ENCODE assay signal across 1 cellular context in the genomic region with DNA sequence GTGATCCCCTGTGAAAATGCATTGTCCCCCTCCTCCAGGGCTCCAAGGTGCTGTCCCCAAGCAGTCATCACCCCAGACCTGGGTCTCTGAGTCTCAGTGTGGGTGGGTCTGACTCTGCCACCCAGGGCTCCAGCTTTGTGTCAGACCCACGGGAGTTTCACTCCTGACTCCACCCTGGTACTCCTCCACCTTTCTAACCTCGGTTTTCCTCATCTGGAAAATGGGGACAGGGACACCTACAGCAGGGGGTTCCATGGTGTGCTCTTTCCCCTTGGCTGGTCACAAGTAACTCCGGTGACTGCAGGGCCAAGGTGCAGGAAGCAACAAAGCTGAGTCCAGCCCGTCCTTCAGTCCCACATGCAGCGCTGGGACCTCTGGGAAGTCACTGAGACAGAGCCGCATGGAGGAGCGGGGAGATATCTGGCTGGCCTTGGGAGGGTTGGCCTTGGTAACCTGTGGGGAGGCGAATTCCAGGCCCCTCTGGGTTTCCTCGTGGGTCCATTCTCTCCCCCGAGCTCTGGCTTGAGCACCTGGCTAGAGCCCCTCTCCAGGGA.
TF ChIP-seq lines count a peak whose summit lies in the region.

No MANE protein-coding gene starts in this region.

TF ChIP-seq in HepG2, 621 proteins besides CTCF, POLR2A, EP300 and RAD21 (continued from another document):
- TF ChIP-seq ZNF550 (CRISPR knock-in tag; IDR thresholded peaks at IDR 0.05; ENCODE audit: borderline replicate concordance) (no peak), SIX4 (CRISPR knock-in tag; IDR thresholded peaks at IDR 0.05) (no peak), KDM1A (CRISPR knock-in tag; IDR thresholded peaks at IDR 0.05) (peak; percentile 46; the same call in 1 of the 2 replicates), CHD4 (IDR thresholded peaks at IDR 0.05; ENCODE audit: borderline replicate concordance, low read length) (peak; percentile 79; the same call in 1 of the 2 replicates), ZMYM3 (CRISPR knock-in tag; IDR thresholded peaks at IDR 0.05) (peak; percentile 89), RBM22 (optimal IDR thresholded peaks at IDR 0.05; ENCODE audit: low read length) (no peak), ADNP (CRISPR knock-in tag; IDR thresholded peaks at IDR 0.05) (peak; percentile 64; the same call in 1 of the 2 replicates), SRSF4 (IDR thresholded peaks at IDR 0.05; ENCODE audit: low read depth, low read length, poor library complexity, severe bottlenecking) (no peak), ZNF263 (CRISPR knock-in tag; IDR thresholded peaks at IDR 0.05) (0 out of 2 replicates have a peak, but pooled peaks have one; percentile 48), RCOR2 (CRISPR knock-in tag; IDR thresholded peaks at IDR 0.05) (0 out of 2 replicates have a peak, but pooled peaks have one; percentile 33), ZNF629 (CRISPR knock-in tag; conservative IDR thresholded peaks at IDR 0.05) (peak; percentile 97), SAFB2 (CRISPR knock-in tag; IDR thresholded peaks at IDR 0.05; ENCODE audit: borderline replicate concordance, low read depth) (no peak)
- TF ChIP-seq, protein P1, sequence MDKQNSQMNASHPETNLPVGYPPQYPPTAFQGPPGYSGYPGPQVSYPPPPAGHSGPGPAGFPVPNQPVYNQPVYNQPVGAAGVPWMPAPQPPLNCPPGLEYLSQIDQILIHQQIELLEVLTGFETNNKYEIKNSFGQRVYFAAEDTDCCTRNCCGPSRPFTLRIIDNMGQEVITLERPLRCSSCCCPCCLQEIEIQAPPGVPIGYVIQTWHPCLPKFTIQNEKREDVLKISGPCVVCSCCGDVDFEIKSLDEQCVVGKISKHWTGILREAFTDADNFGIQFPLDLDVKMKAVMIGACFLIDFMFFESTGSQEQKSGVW (CRISPR knock-in tag; IDR thresholded peaks at IDR 0.05; ENCODE audit: borderline replicate concordance) = no peak
- TF ChIP-seq, protein P2, sequence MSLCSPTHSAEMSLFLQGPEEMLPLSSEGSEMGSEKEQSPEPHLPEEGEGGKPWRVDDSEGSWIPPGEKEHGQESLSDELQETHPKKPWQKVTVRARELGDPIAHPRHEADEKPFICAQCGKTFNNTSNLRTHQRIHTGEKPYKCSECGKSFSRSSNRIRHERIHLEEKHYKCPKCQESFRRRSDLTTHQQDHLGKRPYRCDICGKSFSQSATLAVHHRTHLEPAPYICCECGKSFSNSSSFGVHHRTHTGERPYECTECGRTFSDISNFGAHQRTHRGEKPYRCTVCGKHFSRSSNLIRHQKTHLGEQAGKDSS (CRISPR knock-in tag; IDR thresholded peaks at IDR 0.05; ENCODE audit: borderline replicate concordance, low read depth) = no peak
